Comparison of ENCODE assay signal across 17 cellular contexts in genomic region chr4:158371158-158371557, GRCh38.
DNase-seq lines count a peak whose midpoint lies in the region; TF ChIP-seq lines count a peak whose summit lies in the region.
"Had no signal": no experiment of that assay in that cellular context is flagged by ENCODE, and none has a peak within 500 bp of the region (broad histone marks: within the 10 kb centered on the region; RNA-seq: fewer than 3 reads in every experiment).

No MANE protein-coding gene starts in this region.

- intact Hi-C loops in esophagus squamous epithelium (cut with DNase I), result no loop called here

- TF ChIP-seq POLR2A in esophagus squamous epithelium (IDR thresholded peaks at IDR 0.05), result no peak

- no peak overlapping the region for H3K4me3 ChIP-seq in cardiac fibroblast (replicated peaks in 1 of 2; ENCODE audit: low read depth in 2 of 2, low read length in 2 of 2)
- no peak overlapping the region for H3K4me3 ChIP-seq in esophagus squamous epithelium
- H3K4me3 ChIP-seq: HAP-1, neural progenitor cell, stomach had no signal

- no peaks in the 10 kb centered on the region for H3K27me3 ChIP-seq in esophagus squamous epithelium
- H3K27me3 ChIP-seq: neural progenitor cell, stomach had no signal

- no peak overlapping the region for H3K27ac ChIP-seq in esophagus squamous epithelium
- H3K27ac ChIP-seq: neural progenitor cell, stomach had no signal

- peak; percentile 7 for DNase-seq in AG08396 (ENCODE audit: low spot score)
- DNase-seq in LHCN-M2 (ENCODE audit: low read depth), result peak; percentile 77
- peak; percentile 52 to 82 for DNase-seq in cardiac fibroblast (ENCODE audit: low read depth in 2 of 2)
- peak; percentile 29 for DNase-seq in hepatic stellate cell (ENCODE audit: low spot score)
- DNase-seq in effector CD4-positive, alpha-beta T cell, result no peak
- DNase-seq in DMS153 (lab: John Stamatoyannopoulos, UW), result no peak
- DNase-seq in esophagus squamous epithelium (lab: John Stamatoyannopoulos, UW), result no peak
- no peak for DNase-seq in hypothalamus (lab: John Stamatoyannopoulos, UW)
- DNase-seq: activated CD4-positive, alpha-beta memory T cell treated with anti-CD3 and anti-CD28 coated beads for 36 hours; activated T-cell treated with anti-CD3 and anti-CD28 coated beads, Interleukin-2, amount 50 U/mL, for 4 hours; hippocampal formation; left cardiac atrium; NCI-H187 treated with DMSO at 0.1 percent for 48 hours; NCI-H524; stomach had no signal

- no peaks in the 10 kb centered on the region for H3K36me3 ChIP-seq in esophagus squamous epithelium
- H3K36me3 ChIP-seq: HAP-1, neural progenitor cell, stomach had no signal

- no peaks in the 10 kb centered on the region for H3K4me1 ChIP-seq in esophagus squamous epithelium
- H3K4me1 ChIP-seq: HAP-1, neural progenitor cell, stomach had no signal

- TF ChIP-seq CTCF in cardiac fibroblast (IDR thresholded peaks at IDR 0.05; ENCODE audit: low read depth, low read length), result no peak
- no peak for TF ChIP-seq CTCF in esophagus squamous epithelium (IDR thresholded peaks at IDR 0.05)

- H3K9me3 ChIP-seq in esophagus squamous epithelium, result peaks cover 0 to 4% (median 0%) of the 10 kb centered on the region in 3 donors
- H3K9me3 ChIP-seq: HAP-1 had no signal

- WGBS in esophagus squamous epithelium, 2 donors, result 61 to 62% methylated on average over 3 of the region's 3 CpGs

Comparison
In these comparisons a context has a peak if more than half of its experiments do, and no peak if none do; other contexts are left out.
1. DNase-seq: peak in AG08396 (single experiment), LHCN-M2 (single experiment), cardiac fibroblast (2 of 2) and hepatic stellate cell (single experiment); none in effector CD4-positive, alpha-beta T cell (single experiment), DMS153 (single experiment), esophagus squamous epithelium (single experiment) and hypothalamus (0 of 51).